In the genomic region with DNA sequence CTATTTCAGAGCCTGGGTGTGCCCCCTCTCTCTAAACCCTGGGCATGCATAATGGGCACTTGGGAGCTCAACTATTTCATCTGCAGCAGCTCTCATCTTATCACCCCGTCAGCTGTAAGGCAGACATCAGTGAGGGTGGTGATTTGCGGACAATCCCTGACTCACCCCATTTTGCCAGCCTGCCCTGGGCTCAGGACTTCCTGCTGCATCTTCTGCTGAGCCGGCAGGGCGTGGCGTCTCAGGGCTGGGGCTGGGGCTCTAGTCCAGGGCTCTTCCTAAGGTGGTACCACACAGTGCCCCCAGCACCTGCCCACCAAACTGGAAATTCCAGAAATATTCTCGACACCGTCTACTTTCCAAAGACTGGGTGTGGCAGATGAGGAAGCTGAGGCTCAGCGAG, we compare ENCODE assay signal across 10 cellular contexts. TPM values are rescaled to one million over a fixed set of nuclear protein-coding genes. Genes with fewer than 3 reads are reported as not detected.
DNase-seq lines count a peak whose midpoint lies in the region; ATAC-seq and TF ChIP-seq lines count a peak whose summit lies in the region.
"Had no signal": no experiment of that assay in that cellular context is flagged by ENCODE, and none has a peak within 500 bp of the region (broad histone marks: within the 10 kb centered on the region; RNA-seq: fewer than 3 reads in every experiment).

No MANE protein-coding gene starts in this region.

- peak; percentile 43 to 63 for ATAC-seq in lower lobe of right lung
- ATAC-seq in HG02759 (IDR thresholded peaks at IDR 0.05; ENCODE audit: unreplicated experiment), result no peak
- no peak for ATAC-seq in GM19463 (IDR thresholded peaks at IDR 0.05; ENCODE audit: unreplicated experiment)

- H3K27me3 ChIP-seq in lower lobe of right lung (ENCODE audit: low read depth), result no peaks in the 10 kb centered on the region
- H3K27me3 ChIP-seq: neural progenitor cell, tibial artery had no signal

- intact Hi-C loops in activated T-helper 2 cell treated with anti-CD3 and anti-CD28 coated beads, Interferon-gamma antibody, Interleukin-2, Interleukin-4, amounts not matched to agents 10 μg/mL and 5 μg/mL and 100 μg/mL, durations not matched to agents 14 hours and 24 hours and 36 hours (cut with micrococcal nuclease), result loop anchor here (2.0 kb wide), 1 partner anchor 63 kb away; a partner anchor contains a TSS
- intact Hi-C loops in lower lobe of right lung (cut with DNase I), result no loop called here

- TF ChIP-seq CTCF in RWPE1 (conservative IDR thresholded peaks at IDR 0.05; ENCODE audit: low read depth) (no peak), lower lobe of right lung (IDR thresholded peaks at IDR 0.05) (no peak)

- no peak overlapping the region for H3K4me3 ChIP-seq in lower lobe of right lung
- H3K4me3 ChIP-seq: neural progenitor cell, tibial artery had no signal

- H3K36me3 ChIP-seq in lower lobe of right lung, result no peaks in the 10 kb centered on the region
- H3K36me3 ChIP-seq: neural progenitor cell, tibial artery had no signal

- H3K4me1 Mint-ChIP-seq in activated T-helper 2 cell treated with anti-CD3 and anti-CD28 coated beads, Interferon-gamma antibody, Interleukin-2, Interleukin-4, amounts not matched to agents 10 μg/mL and 5 μg/mL and 100 μg/mL, durations not matched to agents 14 hours and 24 hours and 36 hours (ENCODE audit: low read depth), result peaks cover 62% of the 10 kb centered on the region

- POLR2A ChIA-PET in RWPE1 (lab: Yijun Ruan, JAX; ENCODE audit: low non-redundant PET), result no interaction called here

- no peaks in the 10 kb centered on the region for H3K9me3 ChIP-seq in lower lobe of right lung
- H3K9me3 ChIP-seq: tibial artery had no signal

- H3K9me3 Mint-ChIP-seq in activated T-helper 2 cell treated with anti-CD3 and anti-CD28 coated beads, Interferon-gamma antibody, Interleukin-2, Interleukin-4, amounts not matched to agents 10 μg/mL and 5 μg/mL and 100 μg/mL, durations not matched to agents 14 hours and 24 hours and 36 hours, result no peaks in the 10 kb centered on the region
- H3K9me3 Mint-ChIP-seq: neural progenitor cell had no signal

- DNase-seq in A172 (ENCODE audit: low spot score), result peak; percentile 82
- peak; percentile 64 for DNase-seq in RWPE1 (ENCODE audit: low spot score)
- DNase-seq in activated T-helper 2 cell treated with anti-CD3 and anti-CD28 coated beads, Interferon-gamma antibody, Interleukin-2, Interleukin-4, amounts not matched to agents 10 μg/mL and 5 μg/mL and 100 μg/mL, durations not matched to agents 14 hours and 24 hours and 36 hours (ENCODE audit: low spot score), result no peak
- DNase-seq in lower lobe of right lung, result peak; percentile 78
- no peak for DNase-seq in GM19238 (ENCODE audit: insufficient read length, low spot score)
- DNase-seq in pons (ENCODE audit: low spot score), result no peak

- H3K4me1 ChIP-seq in lower lobe of right lung, result peaks cover 40% of the 10 kb centered on the region

- H3K27ac ChIP-seq in RWPE1 (peak overlapping the region; percentile 67), lower lobe of right lung (peak overlapping the region; percentile 77)
- H3K27ac ChIP-seq: neural progenitor cell had no signal

- peak overlapping the region; percentile 90 for H3K27ac Mint-ChIP-seq in activated T-helper 2 cell treated with anti-CD3 and anti-CD28 coated beads, Interferon-gamma antibody, Interleukin-2, Interleukin-4, amounts not matched to agents 10 μg/mL and 5 μg/mL and 100 μg/mL, durations not matched to agents 14 hours and 24 hours and 36 hours

- H3K4me3 Mint-ChIP-seq in activated T-helper 2 cell treated with anti-CD3 and anti-CD28 coated beads, Interferon-gamma antibody, Interleukin-2, Interleukin-4, amounts not matched to agents 10 μg/mL and 5 μg/mL and 100 μg/mL, durations not matched to agents 14 hours and 24 hours and 36 hours (ENCODE audit: low read depth), result peak overlapping the region; percentile 92
- H3K4me3 Mint-ChIP-seq: neural progenitor cell had no signal

- peaks cover 29% of the 10 kb centered on the region for H3K36me3 Mint-ChIP-seq in activated T-helper 2 cell treated with anti-CD3 and anti-CD28 coated beads, Interferon-gamma antibody, Interleukin-2, Interleukin-4, amounts not matched to agents 10 μg/mL and 5 μg/mL and 100 μg/mL, durations not matched to agents 14 hours and 24 hours and 36 hours (ENCODE audit: low read depth)
- H3K36me3 Mint-ChIP-seq: neural progenitor cell had no signal

- H3K27me3 Mint-ChIP-seq in activated T-helper 2 cell treated with anti-CD3 and anti-CD28 coated beads, Interferon-gamma antibody, Interleukin-2, Interleukin-4, amounts not matched to agents 10 μg/mL and 5 μg/mL and 100 μg/mL, durations not matched to agents 14 hours and 24 hours and 36 hours (ENCODE audit: low read depth), result no peaks in the 10 kb centered on the region

- CTCF ChIA-PET in RWPE1 (lab: Yijun Ruan, JAX), result no interaction called here

RNA-seq across cellular contexts. Expression of a gene that starts 0.9 kb away (rescaled TPM):
- 0.33 and 1.0 TPM in 2 replicates for total RNA-seq in A172 (2014; rRNA removed; shearing (Covaris generic))
- 167 and 169 TPM in 2 replicates for total RNA-seq in activated T-helper 2 cell treated with anti-CD3 and anti-CD28 coated beads, Interferon-gamma antibody, Interleukin-2, Interleukin-4, amounts not matched to agents 10 μg/mL and 5 μg/mL and 100 μg/mL, durations not matched to agents 14 hours and 24 hours and 36 hours
- 18.4 TPM for total RNA-seq in lower lobe of right lung

Comparison
In these comparisons a context has a peak if more than half of its experiments do, and no peak if none do; other contexts are left out.
1. DNase-seq: peak in A172 (single experiment), RWPE1 (single experiment) and lower lobe of right lung (single experiment); none in activated T-helper 2 cell treated with anti-CD3 and anti-CD28 coated beads, Interferon-gamma antibody, Interleukin-2, Interleukin-4, amounts not matched to agents 10 μg/mL and 5 μg/mL and 100 μg/mL, durations not matched to agents 14 hours and 24 hours and 36 hours (single experiment), GM19238 (single experiment) and pons (single experiment).
2. ATAC-seq: peak in lower lobe of right lung (2 of 2); none in HG02759 (single experiment) and GM19463 (single experiment).